In genomic region chr17:78044280-78044835, GRCh38 we compare ENCODE assay signal across 1 cellular context.
TF ChIP-seq lines count a peak whose summit lies in the region.

No MANE protein-coding gene starts in this region.

TF ChIP-seq in HCT116, 20 proteins besides CTCF, POLR2A, EP300 and RAD21 (continued from another document):
- no peak for TF ChIP-seq TCF7L2 (IDR thresholded peaks at IDR 0.05; ENCODE audit: borderline replicate concordance, extremely low read depth, insufficient read depth, insufficient read length)
